In genomic region chr7:20330797-20331230, GRCh38 we compare ENCODE assay signal across 8 cellular contexts. TPM values are rescaled to one million over a fixed set of nuclear protein-coding genes. Genes with fewer than 3 reads are reported as not detected.
DNase-seq lines count a peak whose midpoint lies in the region; ATAC-seq and TF ChIP-seq lines count a peak whose summit lies in the region.

Gene ITGB8, plus strand, starts transcription at chr7:20330900. Its CDS starts 907 bp downstream, at chr7:20331807.

- ATAC-seq in GM21619 (IDR thresholded peaks at IDR 0.05; ENCODE audit: unreplicated experiment) (peak; percentile 18), Right ventricle myocardium inferior (peak; percentile 61)
- ATAC-seq in activated CD8-positive, alpha-beta T cell treated with anti-CD3 and anti-CD28 coated beads, Interleukin-2, amount 10 ng/mL, durations not matched to agents 7 days and 5 days = peak; percentile 57

- DNase-seq in NCI-H2196 (lab: John Stamatoyannopoulos, UW; ENCODE audit: unreplicated experiment) (peak; percentile 34), NCI-H2196 treated with DMSO at 0.1 percent for 48 hours (lab: John Stamatoyannopoulos, UW; ENCODE audit: unreplicated experiment) (no peak), Right ventricle myocardium inferior (ENCODE audit: missing footprints) (peak; percentile 69)
- DNase-seq in activated CD8-positive, alpha-beta T cell treated with anti-CD3 and anti-CD28 coated beads, Interleukin-2, amount 10 ng/mL, durations not matched to agents 7 days and 5 days = no peak
- DNase-seq in effector CD4-positive, alpha-beta T cell = no peak

- H3K4me3 Mint-ChIP-seq in activated CD8-positive, alpha-beta T cell treated with anti-CD3 and anti-CD28 coated beads, Interleukin-2, amount 10 ng/mL, durations not matched to agents 7 days and 5 days = peak within 1 kb of the TSS; percentile 72

- under 1% methylated on average over 42 of the region's 42 CpGs for WGBS in HUES64

- H3K9ac ChIP-seq in HUES64 (ENCODE audit: low read depth, low read length) (peak within 1 kb of the TSS; percentile 81), parathyroid adenoma (no peak within 1 kb of the TSS)

- H3K79me2 ChIP-seq in parathyroid adenoma = no peaks in the 10 kb centered on the region

- peaks cover 47% of the 10 kb centered on the region for H3K27me3 Mint-ChIP-seq in activated CD8-positive, alpha-beta T cell treated with anti-CD3 and anti-CD28 coated beads, Interleukin-2, amount 10 ng/mL, durations not matched to agents 7 days and 5 days (ENCODE audit: low read depth)

- no peak for TF ChIP-seq CTCF in parathyroid adenoma (IDR thresholded peaks at IDR 0.05)

- H3K4me1 ChIP-seq in HUES64 (ENCODE audit: insufficient read depth, low read length) (peaks cover 19% of the 10 kb centered on the region), parathyroid adenoma (peaks cover 5% of the 10 kb centered on the region)

- H3K27me3 ChIP-seq in HUES64 (ENCODE audit: insufficient read depth, low read length) = peaks cover 16% of the 10 kb centered on the region
- H3K27me3 ChIP-seq in parathyroid adenoma (ENCODE audit: control insufficient read depth, insufficient read depth, low read length) = no peaks in the 10 kb centered on the region

- no peaks in the 10 kb centered on the region for H3K36me3 Mint-ChIP-seq in activated CD8-positive, alpha-beta T cell treated with anti-CD3 and anti-CD28 coated beads, Interleukin-2, amount 10 ng/mL, durations not matched to agents 7 days and 5 days (ENCODE audit: low read depth)

- H3K4me2 ChIP-seq in parathyroid adenoma (ENCODE audit: low read length) = peak within 1 kb of the TSS; percentile 97

- no peaks in the 10 kb centered on the region for H3K9me3 Mint-ChIP-seq in activated CD8-positive, alpha-beta T cell treated with anti-CD3 and anti-CD28 coated beads, Interleukin-2, amount 10 ng/mL, durations not matched to agents 7 days and 5 days (ENCODE audit: insufficient read depth)

- intact Hi-C loops in Right ventricle myocardium inferior (cut with DNase I) = loop anchor here (5.0 to 10.0 kb wide), 2 partner anchors 76 to 264 kb away; no protein-coding TSS in a partner anchor

- H2AFZ ChIP-seq in parathyroid adenoma = peak within 1 kb of the TSS; percentile 95

- no peak within 1 kb of the TSS for H3K27ac Mint-ChIP-seq in activated CD8-positive, alpha-beta T cell treated with anti-CD3 and anti-CD28 coated beads, Interleukin-2, amount 10 ng/mL, durations not matched to agents 7 days and 5 days

- CTCF ChIA-PET in activated CD8-positive, alpha-beta T cell treated with anti-CD3 and anti-CD28 coated beads, Interleukin-2, amount 10 ng/mL, durations not matched to agents 7 days and 5 days (lab: Charles Lee) = interaction anchor here (0.9 to 1.4 kb wide), 2 partner anchors 9 to 617 kb away, joined by 3 read pairs; no protein-coding TSS in a partner anchor

- no peaks in the 10 kb centered on the region for H3K36me3 ChIP-seq in HUES64 (ENCODE audit: insufficient read depth, low read length)
- no peaks in the 10 kb centered on the region for H3K36me3 ChIP-seq in parathyroid adenoma (ENCODE audit: control insufficient read depth, insufficient read depth, low read length)

- H3K27ac ChIP-seq in HUES64 (ENCODE audit: low read depth, low read length) = peak within 1 kb of the TSS; percentile 86
- H3K27ac ChIP-seq in parathyroid adenoma = peak within 1 kb of the TSS; percentile 77

- H3K9me3 ChIP-seq in HUES64 (ENCODE audit: insufficient read depth, low read depth, low read length) = no peaks in the 10 kb centered on the region
- H3K9me3 ChIP-seq in parathyroid adenoma (ENCODE audit: control insufficient read depth, low read length) = no peaks in the 10 kb centered on the region

- POLR2A ChIA-PET in activated CD8-positive, alpha-beta T cell treated with anti-CD3 and anti-CD28 coated beads, Interleukin-2, amount 10 ng/mL, durations not matched to agents 7 days and 5 days (lab: Charles Lee) = no interaction called here

- H3K4me3 ChIP-seq in HUES64 (ENCODE audit: low read length) (peak within 1 kb of the TSS; percentile 72), parathyroid adenoma (ENCODE audit: low read depth, low read length) (peak within 1 kb of the TSS; percentile 75)

- H3K4me1 Mint-ChIP-seq in activated CD8-positive, alpha-beta T cell treated with anti-CD3 and anti-CD28 coated beads, Interleukin-2, amount 10 ng/mL, durations not matched to agents 7 days and 5 days (ENCODE audit: low read depth) = peaks cover 19% of the 10 kb centered on the region

RNA-seq across cellular contexts. Expression of gene ITGB8, which starts in this region (rescaled TPM):
- polyA plus RNA-seq in HUES64 (2013, experiment 1 of 2) = 1.9 TPM
- 2.6 TPM for polyA plus RNA-seq in HUES64 (2013, experiment 2 of 2)
- not detected for total RNA-seq in activated CD8-positive, alpha-beta T cell treated with anti-CD3 and anti-CD28 coated beads, Interleukin-2, amount 10 ng/mL, durations not matched to agents 7 days and 5 days
- total RNA-seq in Right ventricle myocardium inferior = 2.5 TPM

Comparison
In these comparisons a context has a peak if more than half of its experiments do, and no peak if none do; other contexts are left out.
1. DNase-seq: peak in NCI-H2196 (single experiment) and Right ventricle myocardium inferior (single experiment); none in NCI-H2196 treated with DMSO at 0.1 percent for 48 hours (single experiment), activated CD8-positive, alpha-beta T cell treated with anti-CD3 and anti-CD28 coated beads, Interleukin-2, amount 10 ng/mL, durations not matched to agents 7 days and 5 days (single experiment) and effector CD4-positive, alpha-beta T cell (single experiment).
2. Peak in ATAC-seq in activated CD8-positive, alpha-beta T cell treated with anti-CD3 and anti-CD28 coated beads, Interleukin-2, amount 10 ng/mL, durations not matched to agents 7 days and 5 days; RNA of the gene not detected or under 1 TPM.
3. Peak in every context shown above with its lines, with median percentiles within 50 percentile points of each other: ATAC-seq.